ENCODE assay signal across 8 cellular contexts in genomic region chr14:54348001-54348611, GRCh38. TPM values are rescaled to one million over a fixed set of nuclear protein-coding genes. Genes with fewer than 3 reads are reported as not detected.
DNase-seq lines count a peak whose midpoint lies in the region; ATAC-seq and TF ChIP-seq lines count a peak whose summit lies in the region.

No MANE protein-coding gene starts in this region.

- H3K4me3 ChIP-seq in NB4 (ENCODE audit: low read depth, low read length) (no peak overlapping the region), fibroblast of villous mesenchyme (ENCODE audit: low read depth, low read length) (no peak overlapping the region)

- no peaks in the 10 kb centered on the region for H3K27me3 Mint-ChIP-seq in progenitor cell of endocrine pancreas

- H3K4me3 Mint-ChIP-seq in progenitor cell of endocrine pancreas (ENCODE audit: low read depth), result no peak overlapping the region

- ATAC-seq in GM18499 (IDR thresholded peaks at IDR 0.05; ENCODE audit: insufficient read depth, unreplicated experiment) (peak; percentile 51), SK-N-SH treated with all-trans-retinoic acid at 6 μM for 48 hours (peak; percentile 75), HG03045 (IDR thresholded peaks at IDR 0.05; ENCODE audit: unreplicated experiment) (no peak)

- H3K4me1 Mint-ChIP-seq in progenitor cell of endocrine pancreas (ENCODE audit: low read depth), result peaks cover 19% of the 10 kb centered on the region

- H3K9me3 Mint-ChIP-seq in progenitor cell of endocrine pancreas (ENCODE audit: low read depth), result no peaks in the 10 kb centered on the region

- DNase-seq in AML-193 (lab: John Stamatoyannopoulos, UW), result peak; percentile 52 to 59
- DNase-seq in NB4 (ENCODE audit: low read depth), result peak; percentile 64
- DNase-seq in fibroblast of villous mesenchyme (ENCODE audit: low read depth), result peak; percentile 55
- DNase-seq in progenitor cell of endocrine pancreas (ENCODE audit: low spot score, unreplicated experiment), result no peak
- DNase-seq in stimulated activated CD4-positive, alpha-beta T cell treated with anti-CD3 and anti-CD28 coated beads, Interleukin-2, amount 100 ng/mL, for 24 hours, result no peak

- peak; percentile 35 for TF ChIP-seq CTCF in NB4 (IDR thresholded peaks at IDR 0.05; ENCODE audit: low read depth, low read length)
- peak; percentile 78 for TF ChIP-seq CTCF in fibroblast of villous mesenchyme (IDR thresholded peaks at IDR 0.05; ENCODE audit: insufficient read depth, low read depth, low read length)
- peak; percentile 94 for TF ChIP-seq CTCF in progenitor cell of endocrine pancreas (IDR thresholded peaks at IDR 0.05; ENCODE audit: unreplicated experiment)

- TF ChIP-seq POLR2A in NB4 (IDR thresholded peaks at IDR 0.05; ENCODE audit: extremely low read depth, insufficient read length), result no peak

- H3K36me3 Mint-ChIP-seq in progenitor cell of endocrine pancreas (ENCODE audit: insufficient read depth), result peaks cover 4% of the 10 kb centered on the region

- no peak overlapping the region for H3K27ac Mint-ChIP-seq in progenitor cell of endocrine pancreas

TF ChIP-seq in SK-N-SH treated with all-trans-retinoic acid at 6 μM for 48 hours, 23 proteins besides CTCF, POLR2A, EP300 and RAD21:
- TF ChIP-seq ZC3H10 (CRISPR knock-in tag; IDR thresholded peaks at IDR 0.05) (no peak), ZNF70 (CRISPR knock-in tag; IDR thresholded peaks at IDR 0.05) (peak; percentile 38; the same call in 1 of the 2 replicates)

RNA-seq across cellular contexts. Expression of gene CDKN3, which starts 48.7 kb away (rescaled TPM):
- total RNA-seq in fibroblast of villous mesenchyme (35.8 and 42.7 TPM in 2 replicates), progenitor cell of endocrine pancreas (20.2 and 20.5 TPM in 2 replicates)

Comparison
In these comparisons a context has a peak if more than half of its experiments do, and no peak if none do; other contexts are left out.
1. DNase-seq: peak in AML-193 (2 of 2), NB4 (single experiment) and fibroblast of villous mesenchyme (single experiment); none in progenitor cell of endocrine pancreas (single experiment) and stimulated activated CD4-positive, alpha-beta T cell treated with anti-CD3 and anti-CD28 coated beads, Interleukin-2, amount 100 ng/mL, for 24 hours (0 of 2).
2. CTCF ChIP-seq: peak in every context shown above with its lines; median percentile 94 in progenitor cell of endocrine pancreas; 78 in fibroblast of villous mesenchyme; 35 in NB4.